In the genomic region with DNA sequence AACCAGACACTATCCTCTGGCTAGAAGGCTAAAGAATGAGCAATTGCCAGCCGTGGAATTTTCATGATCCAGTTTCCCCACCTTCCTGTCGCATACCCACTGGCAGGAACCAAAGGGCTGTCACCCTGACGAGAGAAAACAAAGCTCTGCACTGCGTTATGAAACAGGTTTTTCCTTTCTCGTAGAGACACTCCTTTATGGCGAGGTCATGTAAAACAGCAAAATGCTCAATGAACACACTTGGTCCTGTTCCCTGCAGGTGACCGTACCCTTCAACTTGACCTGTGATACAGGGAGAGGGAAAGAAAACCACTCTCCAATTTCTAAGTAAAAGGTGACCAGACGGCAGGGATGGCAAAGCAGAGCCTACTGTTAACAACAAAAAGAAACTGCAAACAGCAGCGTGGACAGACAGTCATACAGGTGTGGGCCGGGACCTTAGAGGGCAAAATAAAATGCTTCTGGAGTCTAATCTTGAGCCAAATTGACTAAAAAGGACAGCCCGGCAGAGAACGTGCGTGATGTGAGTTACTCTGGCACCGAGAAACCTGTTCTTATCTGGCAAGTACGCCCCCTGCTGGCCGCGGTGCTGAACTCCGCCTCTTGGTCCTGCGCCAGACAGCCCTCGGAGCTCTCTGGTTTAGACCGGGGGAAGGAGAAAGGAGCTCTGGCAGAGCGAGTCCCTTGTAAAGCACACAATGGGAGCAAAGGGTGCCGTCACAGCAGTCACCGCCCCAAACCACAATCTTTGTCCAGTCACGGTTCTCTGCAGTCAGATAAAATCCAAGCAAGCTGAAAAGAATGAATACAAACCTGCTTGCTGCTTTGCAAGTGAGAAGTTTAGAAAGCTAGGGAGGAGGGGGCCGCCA, we compare ENCODE assay signal across 1 cellular context.
TF ChIP-seq lines count a peak whose summit lies in the region.

No MANE protein-coding gene starts in this region.

TF ChIP-seq in HepG2, 621 proteins besides CTCF, POLR2A, EP300 and RAD21 (continued from another document):
- TF ChIP-seq, protein P1, sequence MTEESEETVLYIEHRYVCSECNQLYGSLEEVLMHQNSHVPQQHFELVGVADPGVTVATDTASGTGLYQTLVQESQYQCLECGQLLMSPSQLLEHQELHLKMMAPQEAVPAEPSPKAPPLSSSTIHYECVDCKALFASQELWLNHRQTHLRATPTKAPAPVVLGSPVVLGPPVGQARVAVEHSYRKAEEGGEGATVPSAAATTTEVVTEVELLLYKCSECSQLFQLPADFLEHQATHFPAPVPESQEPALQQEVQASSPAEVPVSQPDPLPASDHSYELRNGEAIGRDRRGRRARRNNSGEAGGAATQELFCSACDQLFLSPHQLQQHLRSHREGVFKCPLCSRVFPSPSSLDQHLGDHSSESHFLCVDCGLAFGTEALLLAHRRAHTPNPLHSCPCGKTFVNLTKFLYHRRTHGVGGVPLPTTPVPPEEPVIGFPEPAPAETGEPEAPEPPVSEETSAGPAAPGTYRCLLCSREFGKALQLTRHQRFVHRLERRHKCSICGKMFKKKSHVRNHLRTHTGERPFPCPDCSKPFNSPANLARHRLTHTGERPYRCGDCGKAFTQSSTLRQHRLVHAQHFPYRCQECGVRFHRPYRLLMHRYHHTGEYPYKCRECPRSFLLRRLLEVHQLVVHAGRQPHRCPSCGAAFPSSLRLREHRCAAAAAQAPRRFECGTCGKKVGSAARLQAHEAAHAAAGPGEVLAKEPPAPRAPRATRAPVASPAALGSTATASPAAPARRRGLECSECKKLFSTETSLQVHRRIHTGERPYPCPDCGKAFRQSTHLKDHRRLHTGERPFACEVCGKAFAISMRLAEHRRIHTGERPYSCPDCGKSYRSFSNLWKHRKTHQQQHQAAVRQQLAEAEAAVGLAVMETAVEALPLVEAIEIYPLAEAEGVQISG (CRISPR knock-in tag; IDR thresholded peaks at IDR 0.05), result peak; percentile 48; the same call in 1 of the 2 replicates
- TF ChIP-seq, protein P2, sequence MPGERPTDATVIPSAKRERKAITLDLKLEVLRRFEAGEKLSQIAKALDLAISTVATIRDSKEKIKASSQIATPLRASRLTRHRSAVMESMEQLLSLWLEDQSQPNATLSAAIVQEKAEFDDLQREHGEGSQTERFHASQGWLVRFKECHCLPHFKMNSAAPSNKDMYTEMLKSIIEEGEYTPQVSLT (CRISPR knock-in tag; IDR thresholded peaks at IDR 0.05; ENCODE audit: borderline replicate concordance, low read depth), result no peak
- TF ChIP-seq XRCC5 (optimal IDR thresholded peaks at IDR 0.05; ENCODE audit: low read length) (peak; percentile 76), ZNF816 (CRISPR knock-in tag; IDR thresholded peaks at IDR 0.05; ENCODE audit: borderline replicate concordance) (0 out of 2 replicates have a peak, but pooled peaks have one; percentile 50), SALL1 (CRISPR knock-in tag; IDR thresholded peaks at IDR 0.05) (peak; percentile 52), ZIK1 (CRISPR knock-in tag; IDR thresholded peaks at IDR 0.05; ENCODE audit: borderline replicate concordance, low read depth) (no peak), ZNF33B (CRISPR knock-in tag; IDR thresholded peaks at IDR 0.05) (no peak), ZNF180 (CRISPR knock-in tag; IDR thresholded peaks at IDR 0.05; ENCODE audit: borderline replicate concordance, low read depth) (no peak), CBX1 (IDR thresholded peaks at IDR 0.05; ENCODE audit: low read depth) (peak; percentile 30), MED1 (CRISPR knock-in tag; IDR thresholded peaks at IDR 0.05) (0 out of 2 replicates have a peak, but pooled peaks have one; percentile 13), ZSCAN12 (CRISPR knock-in tag; IDR thresholded peaks at IDR 0.05) (no peak), SOX6 (IDR thresholded peaks at IDR 0.05) (no peak), SOX6 (CRISPR knock-in tag; IDR thresholded peaks at IDR 0.05) (peak; percentile 25), TCF12 (IDR thresholded peaks at IDR 0.05) (no peak), TCF12 (CRISPR knock-in tag; IDR thresholded peaks at IDR 0.05) (no peak), SP140L (CRISPR knock-in tag; IDR thresholded peaks at IDR 0.05; ENCODE audit: borderline replicate concordance) (peak; percentile 64; the same call in 1 of the 2 replicates)
- TF ChIP-seq, protein P3, sequence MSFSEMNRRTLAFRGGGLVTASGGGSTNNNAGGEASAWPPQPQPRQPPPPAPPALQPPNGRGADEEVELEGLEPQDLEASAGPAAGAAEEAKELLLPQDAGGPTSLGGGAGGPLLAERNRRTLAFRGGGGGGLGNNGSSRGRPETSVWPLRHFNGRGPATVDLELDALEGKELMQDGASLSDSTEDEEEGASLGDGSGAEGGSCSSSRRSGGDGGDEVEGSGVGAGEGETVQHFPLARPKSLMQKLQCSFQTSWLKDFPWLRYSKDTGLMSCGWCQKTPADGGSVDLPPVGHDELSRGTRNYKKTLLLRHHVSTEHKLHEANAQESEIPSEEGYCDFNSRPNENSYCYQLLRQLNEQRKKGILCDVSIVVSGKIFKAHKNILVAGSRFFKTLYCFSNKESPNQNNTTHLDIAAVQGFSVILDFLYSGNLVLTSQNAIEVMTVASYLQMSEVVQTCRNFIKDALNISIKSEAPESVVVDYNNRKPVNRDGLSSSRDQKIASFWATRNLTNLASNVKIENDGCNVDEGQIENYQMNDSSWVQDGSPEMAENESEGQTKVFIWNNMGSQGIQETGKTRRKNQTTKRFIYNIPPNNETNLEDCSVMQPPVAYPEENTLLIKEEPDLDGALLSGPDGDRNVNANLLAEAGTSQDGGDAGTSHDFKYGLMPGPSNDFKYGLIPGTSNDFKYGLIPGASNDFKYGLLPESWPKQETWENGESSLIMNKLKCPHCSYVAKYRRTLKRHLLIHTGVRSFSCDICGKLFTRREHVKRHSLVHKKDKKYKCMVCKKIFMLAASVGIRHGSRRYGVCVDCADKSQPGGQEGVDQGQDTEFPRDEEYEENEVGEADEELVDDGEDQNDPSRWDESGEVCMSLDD (CRISPR knock-in tag; IDR thresholded peaks at IDR 0.05; ENCODE audit: borderline replicate concordance), result no peak
- TF ChIP-seq, protein P4, sequence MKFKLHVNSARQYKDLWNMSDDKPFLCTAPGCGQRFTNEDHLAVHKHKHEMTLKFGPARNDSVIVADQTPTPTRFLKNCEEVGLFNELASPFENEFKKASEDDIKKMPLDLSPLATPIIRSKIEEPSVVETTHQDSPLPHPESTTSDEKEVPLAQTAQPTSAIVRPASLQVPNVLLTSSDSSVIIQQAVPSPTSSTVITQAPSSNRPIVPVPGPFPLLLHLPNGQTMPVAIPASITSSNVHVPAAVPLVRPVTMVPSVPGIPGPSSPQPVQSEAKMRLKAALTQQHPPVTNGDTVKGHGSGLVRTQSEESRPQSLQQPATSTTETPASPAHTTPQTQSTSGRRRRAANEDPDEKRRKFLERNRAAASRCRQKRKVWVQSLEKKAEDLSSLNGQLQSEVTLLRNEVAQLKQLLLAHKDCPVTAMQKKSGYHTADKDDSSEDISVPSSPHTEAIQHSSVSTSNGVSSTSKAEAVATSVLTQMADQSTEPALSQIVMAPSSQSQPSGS (CRISPR knock-in tag; IDR thresholded peaks at IDR 0.05), result peak; percentile 49; the same call in 1 of the 2 replicates
- TF ChIP-seq, protein P5, sequence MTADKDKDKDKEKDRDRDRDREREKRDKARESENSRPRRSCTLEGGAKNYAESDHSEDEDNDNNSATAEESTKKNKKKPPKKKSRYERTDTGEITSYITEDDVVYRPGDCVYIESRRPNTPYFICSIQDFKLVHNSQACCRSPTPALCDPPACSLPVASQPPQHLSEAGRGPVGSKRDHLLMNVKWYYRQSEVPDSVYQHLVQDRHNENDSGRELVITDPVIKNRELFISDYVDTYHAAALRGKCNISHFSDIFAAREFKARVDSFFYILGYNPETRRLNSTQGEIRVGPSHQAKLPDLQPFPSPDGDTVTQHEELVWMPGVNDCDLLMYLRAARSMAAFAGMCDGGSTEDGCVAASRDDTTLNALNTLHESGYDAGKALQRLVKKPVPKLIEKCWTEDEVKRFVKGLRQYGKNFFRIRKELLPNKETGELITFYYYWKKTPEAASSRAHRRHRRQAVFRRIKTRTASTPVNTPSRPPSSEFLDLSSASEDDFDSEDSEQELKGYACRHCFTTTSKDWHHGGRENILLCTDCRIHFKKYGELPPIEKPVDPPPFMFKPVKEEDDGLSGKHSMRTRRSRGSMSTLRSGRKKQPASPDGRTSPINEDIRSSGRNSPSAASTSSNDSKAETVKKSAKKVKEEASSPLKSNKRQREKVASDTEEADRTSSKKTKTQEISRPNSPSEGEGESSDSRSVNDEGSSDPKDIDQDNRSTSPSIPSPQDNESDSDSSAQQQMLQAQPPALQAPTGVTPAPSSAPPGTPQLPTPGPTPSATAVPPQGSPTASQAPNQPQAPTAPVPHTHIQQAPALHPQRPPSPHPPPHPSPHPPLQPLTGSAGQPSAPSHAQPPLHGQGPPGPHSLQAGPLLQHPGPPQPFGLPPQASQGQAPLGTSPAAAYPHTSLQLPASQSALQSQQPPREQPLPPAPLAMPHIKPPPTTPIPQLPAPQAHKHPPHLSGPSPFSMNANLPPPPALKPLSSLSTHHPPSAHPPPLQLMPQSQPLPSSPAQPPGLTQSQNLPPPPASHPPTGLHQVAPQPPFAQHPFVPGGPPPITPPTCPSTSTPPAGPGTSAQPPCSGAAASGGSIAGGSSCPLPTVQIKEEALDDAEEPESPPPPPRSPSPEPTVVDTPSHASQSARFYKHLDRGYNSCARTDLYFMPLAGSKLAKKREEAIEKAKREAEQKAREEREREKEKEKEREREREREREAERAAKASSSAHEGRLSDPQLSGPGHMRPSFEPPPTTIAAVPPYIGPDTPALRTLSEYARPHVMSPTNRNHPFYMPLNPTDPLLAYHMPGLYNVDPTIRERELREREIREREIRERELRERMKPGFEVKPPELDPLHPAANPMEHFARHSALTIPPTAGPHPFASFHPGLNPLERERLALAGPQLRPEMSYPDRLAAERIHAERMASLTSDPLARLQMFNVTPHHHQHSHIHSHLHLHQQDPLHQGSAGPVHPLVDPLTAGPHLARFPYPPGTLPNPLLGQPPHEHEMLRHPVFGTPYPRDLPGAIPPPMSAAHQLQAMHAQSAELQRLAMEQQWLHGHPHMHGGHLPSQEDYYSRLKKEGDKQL (CRISPR knock-in tag; IDR thresholded peaks at IDR 0.05; ENCODE audit: low read depth), result no peak
- TF ChIP-seq, protein P6, sequence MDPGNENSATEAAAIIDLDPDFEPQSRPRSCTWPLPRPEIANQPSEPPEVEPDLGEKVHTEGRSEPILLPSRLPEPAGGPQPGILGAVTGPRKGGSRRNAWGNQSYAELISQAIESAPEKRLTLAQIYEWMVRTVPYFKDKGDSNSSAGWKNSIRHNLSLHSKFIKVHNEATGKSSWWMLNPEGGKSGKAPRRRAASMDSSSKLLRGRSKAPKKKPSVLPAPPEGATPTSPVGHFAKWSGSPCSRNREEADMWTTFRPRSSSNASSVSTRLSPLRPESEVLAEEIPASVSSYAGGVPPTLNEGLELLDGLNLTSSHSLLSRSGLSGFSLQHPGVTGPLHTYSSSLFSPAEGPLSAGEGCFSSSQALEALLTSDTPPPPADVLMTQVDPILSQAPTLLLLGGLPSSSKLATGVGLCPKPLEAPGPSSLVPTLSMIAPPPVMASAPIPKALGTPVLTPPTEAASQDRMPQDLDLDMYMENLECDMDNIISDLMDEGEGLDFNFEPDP (CRISPR knock-in tag; conservative IDR thresholded peaks at IDR 0.05), result no peak
- TF ChIP-seq, protein P7, sequence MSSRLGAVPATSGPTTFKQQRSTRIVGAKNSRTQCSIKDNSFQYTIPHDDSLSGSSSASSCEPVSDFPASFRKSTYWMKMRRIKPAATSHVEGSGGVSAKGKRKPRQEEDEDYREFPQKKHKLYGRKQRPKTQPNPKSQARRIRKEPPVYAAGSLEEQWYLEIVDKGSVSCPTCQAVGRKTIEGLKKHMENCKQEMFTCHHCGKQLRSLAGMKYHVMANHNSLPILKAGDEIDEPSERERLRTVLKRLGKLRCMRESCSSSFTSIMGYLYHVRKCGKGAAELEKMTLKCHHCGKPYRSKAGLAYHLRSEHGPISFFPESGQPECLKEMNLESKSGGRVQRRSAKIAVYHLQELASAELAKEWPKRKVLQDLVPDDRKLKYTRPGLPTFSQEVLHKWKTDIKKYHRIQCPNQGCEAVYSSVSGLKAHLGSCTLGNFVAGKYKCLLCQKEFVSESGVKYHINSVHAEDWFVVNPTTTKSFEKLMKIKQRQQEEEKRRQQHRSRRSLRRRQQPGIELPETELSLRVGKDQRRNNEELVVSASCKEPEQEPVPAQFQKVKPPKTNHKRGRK (CRISPR knock-in tag; IDR thresholded peaks at IDR 0.05), result no peak
- TF ChIP-seq, protein P8, sequence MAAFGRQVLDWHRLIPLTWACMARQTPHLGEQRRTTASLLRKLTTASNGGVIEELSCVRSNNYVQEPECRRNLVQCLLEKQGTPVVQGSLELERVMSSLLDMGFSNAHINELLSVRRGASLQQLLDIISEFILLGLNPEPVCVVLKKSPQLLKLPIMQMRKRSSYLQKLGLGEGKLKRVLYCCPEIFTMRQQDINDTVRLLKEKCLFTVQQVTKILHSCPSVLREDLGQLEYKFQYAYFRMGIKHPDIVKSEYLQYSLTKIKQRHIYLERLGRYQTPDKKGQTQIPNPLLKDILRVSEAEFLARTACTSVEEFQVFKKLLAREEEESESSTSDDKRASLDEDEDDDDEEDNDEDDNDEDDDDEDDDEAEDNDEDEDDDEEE (CRISPR knock-in tag; IDR thresholded peaks at IDR 0.05), result peak; percentile 61; the same call in 1 of the 2 replicates
TF ChIP-seq in HepG2: peak in this region for 47.
